ENCODE assay signal across 1 cellular context in genomic region chr17:74748529-74749261, GRCh38.
TF ChIP-seq lines count a peak whose summit lies in the region.

Gene NHERF1, plus strand, starts transcription at chr17:74748628. Its CDS starts 219 bp downstream, at chr17:74748847.

TF ChIP-seq in HepG2, 621 proteins besides CTCF, POLR2A, EP300 and RAD21 (continued from another document and continues in another):
- peak; percentile 74 for TF ChIP-seq ZNF687 (CRISPR knock-in tag; IDR thresholded peaks at IDR 0.05)
- TF ChIP-seq ZNF576 (CRISPR knock-in tag; IDR thresholded peaks at IDR 0.05): peak; percentile 95
- peak; percentile 80 for TF ChIP-seq CBFB (CRISPR knock-in tag; IDR thresholded peaks at IDR 0.05)
- no peak for TF ChIP-seq ZNF615 (CRISPR knock-in tag; IDR thresholded peaks at IDR 0.05; ENCODE audit: borderline replicate concordance)
- peak; percentile 62; the same call in 1 of the 2 replicates for TF ChIP-seq ZBTB7B (CRISPR knock-in tag; IDR thresholded peaks at IDR 0.05)
- no peak; the same call in 1 of the 2 replicates for TF ChIP-seq ZHX2 (IDR thresholded peaks at IDR 0.05; ENCODE audit: low read depth)
- peak; percentile 78 for TF ChIP-seq ZHX2 (CRISPR knock-in tag; IDR thresholded peaks at IDR 0.05; ENCODE audit: borderline replicate concordance)
- TF ChIP-seq RFX5 (IDR thresholded peaks at IDR 0.05; ENCODE audit: low read depth, low read length): no peak
- TF ChIP-seq ZNF230 (CRISPR knock-in tag; IDR thresholded peaks at IDR 0.05): no peak
- TF ChIP-seq MBNL3 (CRISPR knock-in tag; conservative IDR thresholded peaks at IDR 0.05): no peak
- TF ChIP-seq CREB1 (IDR thresholded peaks at IDR 0.05): no peak
- TF ChIP-seq CREB1 (CRISPR knock-in tag; IDR thresholded peaks at IDR 0.05): no peak
- TF ChIP-seq RCOR2 (CRISPR knock-in tag; IDR thresholded peaks at IDR 0.05): 0 out of 2 replicates have a peak, but pooled peaks have one; percentile 38
- TF ChIP-seq ZNF317 (CRISPR knock-in tag; IDR thresholded peaks at IDR 0.05): peak; percentile 84
- peak; percentile 44 for TF ChIP-seq ETV5 (CRISPR knock-in tag; IDR thresholded peaks at IDR 0.05; ENCODE audit: borderline replicate concordance)
- peak; percentile 70; the same call in 1 of the 2 replicates for TF ChIP-seq ZNF740 (CRISPR knock-in tag; IDR thresholded peaks at IDR 0.05)
- peak; percentile 81 for TF ChIP-seq E2F1 (CRISPR knock-in tag; IDR thresholded peaks at IDR 0.05)
- TF ChIP-seq TEAD3 (CRISPR knock-in tag; optimal IDR thresholded peaks at IDR 0.05; ENCODE audit: borderline replicate concordance): no peak
- TF ChIP-seq ZNF83 (CRISPR knock-in tag; IDR thresholded peaks at IDR 0.05; ENCODE audit: borderline replicate concordance): no peak
- 0 out of 2 replicates have a peak, but pooled peaks have one; percentile 2 for TF ChIP-seq ZNF3 (CRISPR knock-in tag; IDR thresholded peaks at IDR 0.05)
- peak; percentile 41; the same call in 1 of the 2 replicates for TF ChIP-seq RXRB (CRISPR knock-in tag; IDR thresholded peaks at IDR 0.05; ENCODE audit: borderline replicate concordance)
- TF ChIP-seq MTERF4 (CRISPR knock-in tag; IDR thresholded peaks at IDR 0.05): peak; percentile 98
- no peak for TF ChIP-seq CREM (IDR thresholded peaks at IDR 0.05)
- no peak for TF ChIP-seq CREM (CRISPR knock-in tag; IDR thresholded peaks at IDR 0.05)
- TF ChIP-seq RFX3 (CRISPR knock-in tag; IDR thresholded peaks at IDR 0.05): no peak
- peak; percentile 95 for TF ChIP-seq ETS1 (CRISPR knock-in tag; IDR thresholded peaks at IDR 0.05)
- peak; percentile 49; the same call in 1 of the 2 replicates for TF ChIP-seq ZNF510 (CRISPR knock-in tag; IDR thresholded peaks at IDR 0.05; ENCODE audit: low read depth)
- TF ChIP-seq NFAT5 (CRISPR knock-in tag; IDR thresholded peaks at IDR 0.05): peak; percentile 91; the same call in 1 of the 2 replicates
- TF ChIP-seq CERS6 (CRISPR knock-in tag; IDR thresholded peaks at IDR 0.05): peak; percentile 56; the same call in 1 of the 2 replicates
- peak; percentile 83 for TF ChIP-seq ERF (CRISPR knock-in tag; IDR thresholded peaks at IDR 0.05)
- peak; percentile 71 for TF ChIP-seq ZKSCAN8 (CRISPR knock-in tag; IDR thresholded peaks at IDR 0.05; ENCODE audit: borderline replicate concordance)
- no peak for TF ChIP-seq HNRNPL (IDR thresholded peaks at IDR 0.05; ENCODE audit: low read depth, low read length)
- no peak for TF ChIP-seq HCFC1 (IDR thresholded peaks at IDR 0.05; ENCODE audit: low read depth, low read length)
- peak; percentile 83 for TF ChIP-seq GABPB1 (CRISPR knock-in tag; IDR thresholded peaks at IDR 0.05)
- TF ChIP-seq SRY (CRISPR knock-in tag; IDR thresholded peaks at IDR 0.05): 0 out of 2 replicates have a peak, but pooled peaks have one; percentile 91
- peak; percentile 65; the same call in 1 of the 2 replicates for TF ChIP-seq IRF2 (CRISPR knock-in tag; IDR thresholded peaks at IDR 0.05)
- peak; percentile 71; the same call in 1 of the 2 replicates for TF ChIP-seq ATF7-NPFF (CRISPR knock-in tag; IDR thresholded peaks at IDR 0.05; ENCODE audit: low read depth)
